1 cellular context compared by ENCODE assay signal in genomic region chr10:43076311-43076875, GRCh38.
TF ChIP-seq lines count a peak whose summit lies in the region.

No MANE protein-coding gene starts in this region.

TF ChIP-seq in HEK293, 187 proteins besides CTCF, POLR2A, EP300 and RAD21 (continued from another document):
- TF ChIP-seq, protein P1, sequence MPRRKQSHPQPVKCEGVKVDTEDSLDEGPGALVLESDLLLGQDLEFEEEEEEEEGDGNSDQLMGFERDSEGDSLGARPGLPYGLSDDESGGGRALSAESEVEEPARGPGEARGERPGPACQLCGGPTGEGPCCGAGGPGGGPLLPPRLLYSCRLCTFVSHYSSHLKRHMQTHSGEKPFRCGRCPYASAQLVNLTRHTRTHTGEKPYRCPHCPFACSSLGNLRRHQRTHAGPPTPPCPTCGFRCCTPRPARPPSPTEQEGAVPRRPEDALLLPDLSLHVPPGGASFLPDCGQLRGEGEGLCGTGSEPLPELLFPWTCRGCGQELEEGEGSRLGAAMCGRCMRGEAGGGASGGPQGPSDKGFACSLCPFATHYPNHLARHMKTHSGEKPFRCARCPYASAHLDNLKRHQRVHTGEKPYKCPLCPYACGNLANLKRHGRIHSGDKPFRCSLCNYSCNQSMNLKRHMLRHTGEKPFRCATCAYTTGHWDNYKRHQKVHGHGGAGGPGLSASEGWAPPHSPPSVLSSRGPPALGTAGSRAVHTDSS (tag by site-specific recombination; IDR thresholded peaks at IDR 0.05), result no peak
- no peak for TF ChIP-seq SCRT1 (tag by site-specific recombination; IDR thresholded peaks at IDR 0.05; ENCODE audit: borderline replicate concordance)
- peak; percentile 52 for TF ChIP-seq ZIC2 (tag by site-specific recombination; IDR thresholded peaks at IDR 0.05)
- TF ChIP-seq ZNF214 (tag by site-specific recombination; IDR thresholded peaks at IDR 0.05; ENCODE audit: borderline replicate concordance), result no peak
- peak; percentile 93 for TF ChIP-seq ZNF341 (tag by site-specific recombination; IDR thresholded peaks at IDR 0.05; ENCODE audit: low read depth)
- peak; percentile 48; the same call in 1 of the 2 replicates for TF ChIP-seq GLIS2 (tag by site-specific recombination; IDR thresholded peaks at IDR 0.05)
- peak; percentile 50 for TF ChIP-seq ZBTB26 (tag by site-specific recombination; optimal IDR thresholded peaks at IDR 0.05)
- TF ChIP-seq, protein P2, sequence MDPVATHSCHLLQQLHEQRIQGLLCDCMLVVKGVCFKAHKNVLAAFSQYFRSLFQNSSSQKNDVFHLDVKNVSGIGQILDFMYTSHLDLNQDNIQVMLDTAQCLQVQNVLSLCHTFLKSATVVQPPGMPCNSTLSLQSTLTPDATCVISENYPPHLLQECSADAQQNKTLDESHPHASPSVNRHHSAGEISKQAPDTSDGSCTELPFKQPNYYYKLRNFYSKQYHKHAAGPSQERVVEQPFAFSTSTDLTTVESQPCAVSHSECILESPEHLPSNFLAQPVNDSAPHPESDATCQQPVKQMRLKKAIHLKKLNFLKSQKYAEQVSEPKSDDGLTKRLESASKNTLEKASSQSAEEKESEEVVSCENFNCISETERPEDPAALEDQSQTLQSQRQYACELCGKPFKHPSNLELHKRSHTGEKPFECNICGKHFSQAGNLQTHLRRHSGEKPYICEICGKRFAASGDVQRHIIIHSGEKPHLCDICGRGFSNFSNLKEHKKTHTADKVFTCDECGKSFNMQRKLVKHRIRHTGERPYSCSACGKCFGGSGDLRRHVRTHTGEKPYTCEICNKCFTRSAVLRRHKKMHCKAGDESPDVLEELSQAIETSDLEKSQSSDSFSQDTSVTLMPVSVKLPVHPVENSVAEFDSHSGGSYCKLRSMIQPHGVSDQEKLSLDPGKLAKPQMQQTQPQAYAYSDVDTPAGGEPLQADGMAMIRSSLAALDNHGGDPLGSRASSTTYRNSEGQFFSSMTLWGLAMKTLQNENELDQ (tag by site-specific recombination; IDR thresholded peaks at IDR 0.05; ENCODE audit: low read depth), result no peak
- TF ChIP-seq ZNF211 (tag by site-specific recombination; IDR thresholded peaks at IDR 0.05; ENCODE audit: low read depth), result no peak
- TF ChIP-seq ZNF510 (tag by site-specific recombination; IDR thresholded peaks at IDR 0.05; ENCODE audit: insufficient replicate concordance), result no peak
- TF ChIP-seq ZBTB17 (tag by site-specific recombination; IDR thresholded peaks at IDR 0.05), result peak; percentile 61; the same call in 1 of the 2 replicates
